ENCODE assay signal across 14 cellular contexts in the genomic region with DNA sequence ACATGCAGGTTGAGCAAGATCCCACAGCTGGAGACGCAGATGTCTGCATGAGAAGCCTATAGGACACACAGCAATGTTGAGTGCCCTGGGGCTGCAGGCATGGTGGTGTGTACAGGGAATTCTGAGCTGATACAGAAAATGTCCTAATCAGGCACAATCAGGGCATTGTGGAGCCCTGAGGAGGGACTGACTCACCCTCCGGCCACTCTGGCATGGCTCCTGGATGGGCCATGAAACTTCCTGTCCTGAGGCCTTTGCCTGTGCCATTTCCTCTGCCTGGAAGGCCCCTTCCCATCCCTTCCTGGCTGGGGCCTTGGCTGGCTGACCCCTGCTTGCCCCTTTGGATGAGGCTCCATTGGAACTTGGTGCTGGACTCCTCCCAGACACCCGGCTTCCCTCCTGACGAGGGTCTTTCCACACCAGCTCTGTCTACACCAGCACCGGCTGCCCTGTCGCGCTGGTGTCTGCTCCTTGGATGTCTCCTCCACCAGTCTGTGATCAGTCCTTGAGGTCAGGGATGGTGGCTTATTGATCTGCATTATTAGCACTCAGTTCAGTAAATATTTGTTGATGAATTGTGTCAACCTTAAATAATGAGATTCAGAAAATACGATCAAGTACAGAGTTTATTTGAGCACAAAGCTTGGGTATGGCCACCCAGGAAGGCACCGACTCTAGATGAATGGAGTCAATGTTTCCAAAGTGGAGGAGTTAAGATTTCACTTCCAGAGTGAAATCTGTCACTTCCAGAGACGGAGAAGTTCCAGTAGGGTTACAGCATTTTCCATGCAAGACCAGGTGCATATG. TPM values are rescaled to one million over a fixed set of nuclear protein-coding genes. Genes with fewer than 3 reads are reported as not detected.
DNase-seq lines count a peak whose midpoint lies in the region; ATAC-seq and TF ChIP-seq lines count a peak whose summit lies in the region.
"Had no signal": no experiment of that assay in that cellular context is flagged by ENCODE, and none has a peak within 500 bp of the region (broad histone marks: within the 10 kb centered on the region; RNA-seq: fewer than 3 reads in every experiment).

No MANE protein-coding gene starts in this region.

- intact Hi-C loops in adrenal gland (cut with DNase I) (no loop called here), head of caudate nucleus (cut with DNase I) (no loop called here), psoas muscle (cut with DNase I) (no loop called here)

- peak; percentile 94 for DNase-seq in ELR (ENCODE audit: low read depth)
- DNase-seq in adrenal gland = peak; percentile 52 to 82 (median 76)
- peak in 22 of 42 donors; percentile 29 to 88 (median 64) for DNase-seq in head of caudate nucleus
- DNase-seq in psoas muscle = peak in 1 of 2 donors; percentile 66
- no peak for DNase-seq in SIG-M5 (lab: John Stamatoyannopoulos, UW)
- no peak for DNase-seq in NOMO-1 treated with DMSO at 0.1 percent for 48 hours (lab: John Stamatoyannopoulos, UW; ENCODE audit: unreplicated experiment)
- no peak for DNase-seq in NCI-H1930 (lab: John Stamatoyannopoulos, UW)
- no peak for DNase-seq in activated CD4-positive, alpha-beta T cell treated with anti-CD3 and anti-CD28 coated beads, Interleukin-2, amount 50 U/mL, for 48 hours
- DNase-seq: activated T-cell treated with anti-CD3 and anti-CD28 coated beads, Interleukin-2, amount 50 U/mL, for 72 hours; DMS153; effector CD4-positive, alpha-beta T cell; NCI-H345; stimulated activated CD4-positive, alpha-beta T cell treated with anti-CD3 and anti-CD28 coated beads, Interleukin-1b, Interleukin-23, amount 100 ng/mL, for 48 hours; testis had no signal

- no peak for TF ChIP-seq POLR2A in adrenal gland (IDR thresholded peaks at IDR 0.05)

- peak overlapping the region in 2 of 5 donors; percentile 38 to 62 for H3K27ac ChIP-seq in adrenal gland
- H3K27ac ChIP-seq in psoas muscle = no peak overlapping the region
- H3K27ac ChIP-seq: testis had no signal

- ATAC-seq in psoas muscle = peak; percentile 14 to 44 (median 24)
- ATAC-seq: activated T-cell treated with anti-CD3 and anti-CD28 coated beads, Interleukin-2, amount 50 U/mL, for 72 hours had no signal

- TF ChIP-seq CTCF in adrenal gland (IDR thresholded peaks at IDR 0.05) (no peak), psoas muscle (IDR thresholded peaks at IDR 0.05) (no peak)

- H3K9me3 ChIP-seq in adrenal gland (replicated peaks in 1 of 3) = no peaks in the 10 kb centered on the region
- no peaks in the 10 kb centered on the region for H3K9me3 ChIP-seq in psoas muscle
- H3K9me3 ChIP-seq: testis had no signal

- 62 to 81% (median 73%) methylated on average over 10 of the region's 10 CpGs for WGBS in adrenal gland, 4 donors
- 43 to 70% (median 63%) methylated on average over 10 of the region's 10 CpGs for WGBS in psoas muscle, 3 donors

- H3K4me1 ChIP-seq in adrenal gland (replicated peaks in 1 of 2) (peaks cover 14 to 27% of the 10 kb centered on the region in 2 donors), psoas muscle (peaks cover 14% of the 10 kb centered on the region)
- H3K4me1 ChIP-seq: testis had no signal

- no peaks in the 10 kb centered on the region for H3K27me3 ChIP-seq in adrenal gland
- H3K27me3 ChIP-seq in psoas muscle (ENCODE audit: insufficient read depth in 3 of 3, low read length in 2 of 3) = no peaks in the 10 kb centered on the region
- H3K27me3 ChIP-seq: testis had no signal

- no peaks in the 10 kb centered on the region for H3K36me3 ChIP-seq in adrenal gland (replicated peaks in 1 of 2)
- H3K36me3 ChIP-seq in psoas muscle (ENCODE audit: insufficient read depth in 1 of 2, low read depth in 1 of 2) = no peaks in the 10 kb centered on the region

- H3K4me3 ChIP-seq in adrenal gland (no peak overlapping the region), psoas muscle (no peak overlapping the region)
- H3K4me3 ChIP-seq: testis had no signal

RNA-seq across cellular contexts. Expression of a gene that starts 16.8 kb away (rescaled TPM):
- 10 to 100 TPM in 6 of 8 donors, 1 to 10 TPM in 2; 8.6 to 16.1 (median 11.2) TPM for total RNA-seq in adrenal gland
- 1 to 10 TPM; 3.3 to 4.9 (median 4.7) TPM for polyA plus RNA-seq in adrenal gland
- total RNA-seq in psoas muscle = 10 to 100 TPM in 1 of 4 donors, 1 to 10 TPM in 3; 2.6 to 11.4 (median 4.3) TPM
- polyA plus RNA-seq in psoas muscle = 1 to 10 TPM; 1.3 to 1.8 (median 1.6) TPM

Comparison
In these comparisons a context has a peak if more than half of its experiments do, and no peak if none do; other contexts are left out.
1. DNase-seq: peak in ELR (single experiment), adrenal gland (7 of 7) and head of caudate nucleus (22 of 42); none in SIG-M5 (single experiment), NOMO-1 treated with DMSO at 0.1 percent for 48 hours (single experiment), NCI-H1930 (0 of 2) and activated CD4-positive, alpha-beta T cell treated with anti-CD3 and anti-CD28 coated beads, Interleukin-2, amount 50 U/mL, for 48 hours (0 of 2).